Comparison of ENCODE assay signal across 26 cellular contexts in genomic region chrX:112266136-112266535, GRCh38.
DNase-seq lines count a peak whose midpoint lies in the region; FAIRE-seq and TF ChIP-seq lines count a peak whose summit lies in the region.
"Had no signal": no experiment of that assay in that cellular context is flagged by ENCODE, and none has a peak within 500 bp of the region (broad histone marks: within the 10 kb centered on the region; RNA-seq: fewer than 3 reads in every experiment).

No MANE protein-coding gene starts in this region.

- H2BK12ac ChIP-seq in trophoblast cell (ENCODE audit: low read length) = no peak overlapping the region

- no peak for TF ChIP-seq POLR2A in breast epithelium (IDR thresholded peaks at IDR 0.05)

- H3K4me1 Mint-ChIP-seq in MCF 10A (ENCODE audit: insufficient read depth, unreplicated experiment) = no peaks in the 10 kb centered on the region
- H3K4me1 Mint-ChIP-seq: B cell had no signal

- H3K4me3 ChIP-seq in breast epithelium (no peak overlapping the region), trophoblast cell (ENCODE audit: low read depth, low read length) (no peak overlapping the region), WERI-Rb-1 (ENCODE audit: low read depth, low read length) (no peak overlapping the region)
- H3K4me3 ChIP-seq: A549; BLaER1 treated with 17β-estradiol and CSF1 and Interleukin-3, amounts not matched to agents 10 nM and 100 nM; GM12878 had no signal

- no peak overlapping the region for H3K4me2 ChIP-seq in trophoblast cell (ENCODE audit: low read length)
- H3K4me2 ChIP-seq: A549; BLaER1 treated with 17β-estradiol and CSF1 and Interleukin-3, amounts not matched to agents 10 nM and 100 nM had no signal

- DNase-seq in MCF 10A (ENCODE audit: unreplicated experiment) = peak; percentile 3
- no peak for DNase-seq in breast epithelium (ENCODE audit: low spot score in 2 of 2)
- peak; percentile 4 for DNase-seq in RCC 7860 (ENCODE audit: low spot score)
- peak; percentile 0 for DNase-seq in astrocyte of the hippocampus (ENCODE audit: low read depth, low spot score)
- DNase-seq in trophoblast cell = peak; percentile 4 to 58
- DNase-seq in WERI-Rb-1 = no peak
- no peak for DNase-seq in activated CD4-positive, alpha-beta T cell treated with anti-CD3 and anti-CD28 coated beads for 1 hour
- DNase-seq in NCI-H1694 treated with DMSO at 0.1 percent for 48 hours (lab: John Stamatoyannopoulos, UW) = no peak
- DNase-seq: AML-193; Caco-2; Calu3; CD4-positive, alpha-beta T cell; CD8-positive, alpha-beta T cell; DMS79; DND-41; EL; GDM1 had no signal

- H3K36me3 Mint-ChIP-seq in MCF 10A (ENCODE audit: insufficient read depth, unreplicated experiment) = no peaks in the 10 kb centered on the region
- H3K36me3 Mint-ChIP-seq: CD8-positive, alpha-beta T cell had no signal

- H3K4ac ChIP-seq in trophoblast cell (ENCODE audit: low read depth, low read length) = no peak overlapping the region

- H2AFZ ChIP-seq in trophoblast cell (ENCODE audit: insufficient read depth, low read length, poor library complexity) = no peak overlapping the region

- H3K27ac Mint-ChIP-seq in MCF 10A (ENCODE audit: low read depth, unreplicated experiment) = no peak overlapping the region
- H3K27ac Mint-ChIP-seq: B cell; CD4-positive, alpha-beta T cell; CD8-positive, alpha-beta T cell had no signal

- no peaks in the 10 kb centered on the region for H3K36me3 ChIP-seq in breast epithelium
- H3K36me3 ChIP-seq in trophoblast cell (ENCODE audit: control insufficient read depth in 1 of 2, insufficient read depth in 2 of 2, low read length in 2 of 2) = no peaks in the 10 kb centered on the region
- no peaks in the 10 kb centered on the region for H3K36me3 ChIP-seq in WERI-Rb-1
- H3K36me3 ChIP-seq: BLaER1 treated with 17β-estradiol and CSF1 and Interleukin-3, amounts not matched to agents 10 nM and 100 nM had no signal

- CTCF ChIA-PET in MCF 10A (lab: Yijun Ruan, JAX) = no interaction called here

- H4K12ac ChIP-seq in trophoblast cell (ENCODE audit: low read depth, low read length) = no peak overlapping the region

- peaks cover 15% of the 10 kb centered on the region for H3K27me3 Mint-ChIP-seq in MCF 10A (ENCODE audit: insufficient read depth, unreplicated experiment)
- H3K27me3 Mint-ChIP-seq: B cell; CD4-positive, alpha-beta T cell had no signal

- H3K9me3 ChIP-seq in breast epithelium (no peaks in the 10 kb centered on the region), trophoblast cell (ENCODE audit: insufficient read depth, low read depth, low read length) (no peaks in the 10 kb centered on the region), WERI-Rb-1 (ENCODE audit: severe bottlenecking) (peaks cover 3% of the 10 kb centered on the region)
- H3K9me3 ChIP-seq: A549; BLaER1 treated with 17β-estradiol and CSF1 and Interleukin-3, amounts not matched to agents 10 nM and 100 nM; Caco-2 had no signal

- H3K18ac ChIP-seq in trophoblast cell (ENCODE audit: low read length) = no peak overlapping the region

- no peak overlapping the region for H4K8ac ChIP-seq in trophoblast cell (ENCODE audit: low read depth, low read length)

- no peaks in the 10 kb centered on the region for H3K9me3 Mint-ChIP-seq in MCF 10A (ENCODE audit: unreplicated experiment)
- H3K9me3 Mint-ChIP-seq: CD4-positive, alpha-beta T cell; CD8-positive, alpha-beta T cell had no signal

- no peak overlapping the region for H2AK5ac ChIP-seq in trophoblast cell (ENCODE audit: low read length)

- POLR2A ChIA-PET in MCF 10A (lab: Yijun Ruan, JAX) = no interaction called here

- H3K4me1 ChIP-seq in breast epithelium (no peaks in the 10 kb centered on the region), trophoblast cell (ENCODE audit: control insufficient read depth in 1 of 2, insufficient read depth in 2 of 2, low read length in 2 of 2) (no peaks in the 10 kb centered on the region)
- H3K4me1 ChIP-seq: A549; BLaER1 treated with 17β-estradiol and CSF1 and Interleukin-3, amounts not matched to agents 10 nM and 100 nM; Caco-2 had no signal

- TF ChIP-seq CTCF in MCF 10A (IDR thresholded peaks at IDR 0.05; ENCODE audit: unreplicated experiment) (no peak), breast epithelium (IDR thresholded peaks at IDR 0.05) (no peak), WERI-Rb-1 (IDR thresholded peaks at IDR 0.05; ENCODE audit: low read depth, low read length) (no peak)

- peaks cover 0 to 17% of the 10 kb centered on the region in 2 donors for H3K27me3 ChIP-seq in breast epithelium
- no peaks in the 10 kb centered on the region for H3K27me3 ChIP-seq in trophoblast cell (ENCODE audit: insufficient read depth, low read length)
- no peaks in the 10 kb centered on the region for H3K27me3 ChIP-seq in WERI-Rb-1 (ENCODE audit: insufficient read depth, low read depth, severe bottlenecking)

- no peak for FAIRE-seq in RCC 7860 (lab: Jason Lieb, UNC)
- FAIRE-seq: A549, D721Med, GM12878, GM12892, GM18507 had no signal

- no peak overlapping the region for H4K91ac ChIP-seq in trophoblast cell (ENCODE audit: low read depth, low read length)

- H3K23ac ChIP-seq in trophoblast cell (ENCODE audit: low read length) = no peak overlapping the region

- intact Hi-C loops in MCF 10A (cut with micrococcal nuclease) = no loop called here
- intact Hi-C loops in breast epithelium (cut with DNase I; ENCODE audit: low total_unique reads) = no loop called here

- H3K79me1 ChIP-seq in trophoblast cell (ENCODE audit: low read length) = no peaks in the 10 kb centered on the region

- BruUV-seq in MCF 10A (replicated peaks; lab: Mats Ljungman, UMichigan) = no TSS peak

- H2BK120ac ChIP-seq in trophoblast cell (ENCODE audit: insufficient read depth, low read length, poor library complexity) = no peak overlapping the region

- H2BK5ac ChIP-seq in trophoblast cell (ENCODE audit: low read depth, low read length, poor library complexity) = no peak overlapping the region

- H3K27ac ChIP-seq in breast epithelium (no peak overlapping the region), trophoblast cell (ENCODE audit: low read depth, low read length) (no peak overlapping the region), WERI-Rb-1 (no peak overlapping the region)
- H3K27ac ChIP-seq: 22Rv1; A549; BLaER1 treated with 17β-estradiol and CSF1 and Interleukin-3, amounts not matched to agents 10 nM and 100 nM; C4-2B had no signal

- no peaks in the 10 kb centered on the region for H3K79me2 ChIP-seq in trophoblast cell (ENCODE audit: control insufficient read depth, insufficient read depth, low read length, poor library complexity)

- H3K14ac ChIP-seq in trophoblast cell (ENCODE audit: low read length) = no peak overlapping the region

- no peak overlapping the region for H3K9ac ChIP-seq in trophoblast cell (ENCODE audit: low read length)
- H3K9ac ChIP-seq: BLaER1 treated with 17β-estradiol and CSF1 and Interleukin-3, amounts not matched to agents 10 nM and 100 nM had no signal

- H3K4me3 Mint-ChIP-seq in MCF 10A (ENCODE audit: unreplicated experiment) = no peak overlapping the region
- H3K4me3 Mint-ChIP-seq: B cell; CD4-positive, alpha-beta T cell; CD8-positive, alpha-beta T cell had no signal

- no CpG with 5 or more reads among the region's 2 CpGs for WGBS in trophoblast cell (ENCODE audit: extremely low coverage, insufficient coverage, insufficient read length)

Comparison
In these comparisons a context has a peak if more than half of its experiments do, and no peak if none do; other contexts are left out.
1. DNase-seq: peak in MCF 10A (single experiment), RCC 7860 (single experiment), astrocyte of the hippocampus (single experiment) and trophoblast cell (2 of 2); none in breast epithelium (0 of 2), WERI-Rb-1 (single experiment), activated CD4-positive, alpha-beta T cell treated with anti-CD3 and anti-CD28 coated beads for 1 hour (single experiment) and NCI-H1694 treated with DMSO at 0.1 percent for 48 hours (single experiment).